ENCODE assay signal across 18 cellular contexts in the genomic region with DNA sequence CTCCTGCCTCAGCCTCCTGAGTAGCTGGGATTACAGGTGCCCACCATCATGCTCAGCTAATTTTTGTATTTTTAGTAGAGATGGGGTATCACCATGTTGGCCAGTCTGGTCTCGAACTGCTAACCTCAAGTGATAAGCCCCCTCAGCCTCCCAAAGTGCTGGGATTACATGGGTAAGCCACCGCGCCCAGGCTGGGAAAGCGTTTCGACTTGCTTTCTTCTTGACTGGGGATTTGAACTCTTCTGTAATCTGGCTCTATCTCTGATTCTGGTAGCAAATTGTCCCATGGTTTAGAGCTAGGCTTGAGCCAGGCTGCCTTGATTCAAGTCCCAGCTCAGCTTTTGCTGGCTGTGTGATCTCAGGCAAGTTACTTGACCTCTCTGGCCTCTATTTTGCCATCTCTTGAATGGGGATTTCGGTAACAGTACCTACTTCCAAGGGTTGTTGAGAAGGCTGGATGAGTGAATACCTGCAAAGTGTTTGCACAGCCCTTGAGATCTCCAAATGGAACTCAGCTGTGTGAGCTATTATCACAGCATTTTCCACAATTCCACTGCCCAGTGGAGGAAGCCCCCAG.
"Had no signal": no experiment of that assay in that cellular context is flagged by ENCODE, and none has a peak within 500 bp of the region (broad histone marks: within the 10 kb centered on the region; RNA-seq: fewer than 3 reads in every experiment).

No MANE protein-coding gene starts in this region.

- H3K36me3 ChIP-seq: neutrophil, sigmoid colon, stomach, thyroid gland had no signal

- FAIRE-seq: endothelial cell of umbilical vein, kidney, urothelium cell line had no signal

- DNase-seq: erythroblast; foreskin keratinocyte; immature natural killer cell; kidney; mammary epithelial cell; naive thymus-derived CD4-positive, alpha-beta T cell; nephron progenitor cell; sigmoid colon; stimulated activated CD4-positive, alpha-beta T cell treated with anti-CD3 and anti-CD28 coated beads, Interleukin-2, amount 100 ng/mL, for 24 hours; stimulated activated CD4-positive, alpha-beta T cell treated with anti-CD3 and anti-CD28 coated beads, Interleukin-4, amount 100 ng/mL, for 4 hours; stimulated activated naive B cell treated with anti-CD40 and anti-IgM and Interleukin-4, amounts not matched to agents 10 μg/mL and 1 μg/mL and 100 μg/mL, for 72 hours; stomach; thyroid gland had no signal

- ATAC-seq: foreskin keratinocyte; naive thymus-derived CD4-positive, alpha-beta T cell; stimulated activated naive B cell treated with anti-CD40 and anti-IgM and Interleukin-4, amounts not matched to agents 10 μg/mL and 1 μg/mL and 100 μg/mL, for 72 hours had no signal

- H3K4me3 Mint-ChIP-seq: immature natural killer cell; naive thymus-derived CD4-positive, alpha-beta T cell; nephron progenitor cell; stimulated activated naive B cell treated with anti-CD40 and anti-IgM and Interleukin-4, amounts not matched to agents 10 μg/mL and 1 μg/mL and 100 μg/mL, for 72 hours; type B pancreatic cell had no signal

- H3K4me1 ChIP-seq: foreskin keratinocyte, sigmoid colon had no signal

- H3K4me3 ChIP-seq: sigmoid colon, skin epidermis, stomach, thyroid gland had no signal

- H3K27ac ChIP-seq: foreskin keratinocyte, neutrophil, sigmoid colon, skin epidermis, stomach, thyroid gland had no signal

- H3K27me3 ChIP-seq: foreskin keratinocyte, neutrophil, sigmoid colon, stomach, thyroid gland had no signal

- H3K27ac Mint-ChIP-seq: immature natural killer cell; naive thymus-derived CD4-positive, alpha-beta T cell; nephron progenitor cell; stimulated activated naive B cell treated with anti-CD40 and anti-IgM and Interleukin-4, amounts not matched to agents 10 μg/mL and 1 μg/mL and 100 μg/mL, for 72 hours; type B pancreatic cell had no signal

- H3K27me3 Mint-ChIP-seq: stimulated activated naive B cell treated with anti-CD40 and anti-IgM and Interleukin-4, amounts not matched to agents 10 μg/mL and 1 μg/mL and 100 μg/mL, for 72 hours had no signal

- H3K9me3 ChIP-seq: neutrophil, sigmoid colon, stomach, thyroid gland had no signal

- H3K4me1 Mint-ChIP-seq: immature natural killer cell had no signal

- H3K9me3 Mint-ChIP-seq: immature natural killer cell; naive thymus-derived CD4-positive, alpha-beta T cell; nephron progenitor cell; stimulated activated naive B cell treated with anti-CD40 and anti-IgM and Interleukin-4, amounts not matched to agents 10 μg/mL and 1 μg/mL and 100 μg/mL, for 72 hours; type B pancreatic cell had no signal

- H3K36me3 Mint-ChIP-seq: immature natural killer cell; naive thymus-derived CD4-positive, alpha-beta T cell; stimulated activated naive B cell treated with anti-CD40 and anti-IgM and Interleukin-4, amounts not matched to agents 10 μg/mL and 1 μg/mL and 100 μg/mL, for 72 hours; type B pancreatic cell had no signal
